Comparison of ENCODE assay signal across 1 cellular context in genomic region chr19:821228-821975, GRCh38.
TF ChIP-seq lines count a peak whose summit lies in the region.

TSS of gene PLPPR3 (minus strand) at chr19:821955. CDS start at chr19:821559, 396 bp downstream.

TF ChIP-seq in SK-N-SH, 30 proteins besides CTCF, POLR2A, EP300 and RAD21 (continued from another document):
- TF ChIP-seq, protein P1, sequence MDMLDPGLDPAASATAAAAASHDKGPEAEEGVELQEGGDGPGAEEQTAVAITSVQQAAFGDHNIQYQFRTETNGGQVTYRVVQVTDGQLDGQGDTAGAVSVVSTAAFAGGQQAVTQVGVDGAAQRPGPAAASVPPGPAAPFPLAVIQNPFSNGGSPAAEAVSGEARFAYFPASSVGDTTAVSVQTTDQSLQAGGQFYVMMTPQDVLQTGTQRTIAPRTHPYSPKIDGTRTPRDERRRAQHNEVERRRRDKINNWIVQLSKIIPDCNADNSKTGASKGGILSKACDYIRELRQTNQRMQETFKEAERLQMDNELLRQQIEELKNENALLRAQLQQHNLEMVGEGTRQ (IDR thresholded peaks at IDR 0.05; ENCODE audit: borderline replicate concordance, low read depth, low read length): no peak
- no peak for TF ChIP-seq FOSL2 (IDR thresholded peaks at IDR 0.05; ENCODE audit: borderline replicate concordance, low read depth)
- no peak for TF ChIP-seq YY1 (IDR thresholded peaks at IDR 0.05; ENCODE audit: low read depth)
- no peak for TF ChIP-seq GATA2 (CRISPR knock-in tag; IDR thresholded peaks at IDR 0.05)
- TF ChIP-seq USF1 (IDR thresholded peaks at IDR 0.05; ENCODE audit: borderline replicate concordance, low read depth): no peak
